1 cellular context compared by ENCODE assay signal in the genomic region with DNA sequence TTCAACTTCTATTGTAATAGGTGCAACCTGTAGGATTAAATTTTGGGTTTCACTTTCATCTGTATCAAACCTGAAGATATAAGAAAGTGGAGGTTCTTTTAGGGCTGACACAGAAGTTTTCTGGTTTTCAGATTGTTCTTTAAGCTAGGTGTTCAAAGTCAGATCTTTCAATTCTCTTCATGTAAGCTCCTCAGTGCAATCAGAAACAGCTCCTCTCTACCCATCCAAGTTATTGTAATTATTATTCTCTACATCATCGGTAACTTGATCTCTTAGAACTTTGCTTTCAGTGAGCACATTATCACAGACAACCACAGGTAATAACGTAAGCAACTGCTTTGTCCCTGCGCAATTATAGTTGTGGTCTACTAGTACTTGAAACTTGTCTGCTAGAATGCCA.
TF ChIP-seq lines count a peak whose summit lies in the region.

No MANE protein-coding gene starts in this region.

TF ChIP-seq in GM23338, 12 proteins besides CTCF, POLR2A, EP300 and RAD21 (continued from another document):
- TF ChIP-seq, protein P1, sequence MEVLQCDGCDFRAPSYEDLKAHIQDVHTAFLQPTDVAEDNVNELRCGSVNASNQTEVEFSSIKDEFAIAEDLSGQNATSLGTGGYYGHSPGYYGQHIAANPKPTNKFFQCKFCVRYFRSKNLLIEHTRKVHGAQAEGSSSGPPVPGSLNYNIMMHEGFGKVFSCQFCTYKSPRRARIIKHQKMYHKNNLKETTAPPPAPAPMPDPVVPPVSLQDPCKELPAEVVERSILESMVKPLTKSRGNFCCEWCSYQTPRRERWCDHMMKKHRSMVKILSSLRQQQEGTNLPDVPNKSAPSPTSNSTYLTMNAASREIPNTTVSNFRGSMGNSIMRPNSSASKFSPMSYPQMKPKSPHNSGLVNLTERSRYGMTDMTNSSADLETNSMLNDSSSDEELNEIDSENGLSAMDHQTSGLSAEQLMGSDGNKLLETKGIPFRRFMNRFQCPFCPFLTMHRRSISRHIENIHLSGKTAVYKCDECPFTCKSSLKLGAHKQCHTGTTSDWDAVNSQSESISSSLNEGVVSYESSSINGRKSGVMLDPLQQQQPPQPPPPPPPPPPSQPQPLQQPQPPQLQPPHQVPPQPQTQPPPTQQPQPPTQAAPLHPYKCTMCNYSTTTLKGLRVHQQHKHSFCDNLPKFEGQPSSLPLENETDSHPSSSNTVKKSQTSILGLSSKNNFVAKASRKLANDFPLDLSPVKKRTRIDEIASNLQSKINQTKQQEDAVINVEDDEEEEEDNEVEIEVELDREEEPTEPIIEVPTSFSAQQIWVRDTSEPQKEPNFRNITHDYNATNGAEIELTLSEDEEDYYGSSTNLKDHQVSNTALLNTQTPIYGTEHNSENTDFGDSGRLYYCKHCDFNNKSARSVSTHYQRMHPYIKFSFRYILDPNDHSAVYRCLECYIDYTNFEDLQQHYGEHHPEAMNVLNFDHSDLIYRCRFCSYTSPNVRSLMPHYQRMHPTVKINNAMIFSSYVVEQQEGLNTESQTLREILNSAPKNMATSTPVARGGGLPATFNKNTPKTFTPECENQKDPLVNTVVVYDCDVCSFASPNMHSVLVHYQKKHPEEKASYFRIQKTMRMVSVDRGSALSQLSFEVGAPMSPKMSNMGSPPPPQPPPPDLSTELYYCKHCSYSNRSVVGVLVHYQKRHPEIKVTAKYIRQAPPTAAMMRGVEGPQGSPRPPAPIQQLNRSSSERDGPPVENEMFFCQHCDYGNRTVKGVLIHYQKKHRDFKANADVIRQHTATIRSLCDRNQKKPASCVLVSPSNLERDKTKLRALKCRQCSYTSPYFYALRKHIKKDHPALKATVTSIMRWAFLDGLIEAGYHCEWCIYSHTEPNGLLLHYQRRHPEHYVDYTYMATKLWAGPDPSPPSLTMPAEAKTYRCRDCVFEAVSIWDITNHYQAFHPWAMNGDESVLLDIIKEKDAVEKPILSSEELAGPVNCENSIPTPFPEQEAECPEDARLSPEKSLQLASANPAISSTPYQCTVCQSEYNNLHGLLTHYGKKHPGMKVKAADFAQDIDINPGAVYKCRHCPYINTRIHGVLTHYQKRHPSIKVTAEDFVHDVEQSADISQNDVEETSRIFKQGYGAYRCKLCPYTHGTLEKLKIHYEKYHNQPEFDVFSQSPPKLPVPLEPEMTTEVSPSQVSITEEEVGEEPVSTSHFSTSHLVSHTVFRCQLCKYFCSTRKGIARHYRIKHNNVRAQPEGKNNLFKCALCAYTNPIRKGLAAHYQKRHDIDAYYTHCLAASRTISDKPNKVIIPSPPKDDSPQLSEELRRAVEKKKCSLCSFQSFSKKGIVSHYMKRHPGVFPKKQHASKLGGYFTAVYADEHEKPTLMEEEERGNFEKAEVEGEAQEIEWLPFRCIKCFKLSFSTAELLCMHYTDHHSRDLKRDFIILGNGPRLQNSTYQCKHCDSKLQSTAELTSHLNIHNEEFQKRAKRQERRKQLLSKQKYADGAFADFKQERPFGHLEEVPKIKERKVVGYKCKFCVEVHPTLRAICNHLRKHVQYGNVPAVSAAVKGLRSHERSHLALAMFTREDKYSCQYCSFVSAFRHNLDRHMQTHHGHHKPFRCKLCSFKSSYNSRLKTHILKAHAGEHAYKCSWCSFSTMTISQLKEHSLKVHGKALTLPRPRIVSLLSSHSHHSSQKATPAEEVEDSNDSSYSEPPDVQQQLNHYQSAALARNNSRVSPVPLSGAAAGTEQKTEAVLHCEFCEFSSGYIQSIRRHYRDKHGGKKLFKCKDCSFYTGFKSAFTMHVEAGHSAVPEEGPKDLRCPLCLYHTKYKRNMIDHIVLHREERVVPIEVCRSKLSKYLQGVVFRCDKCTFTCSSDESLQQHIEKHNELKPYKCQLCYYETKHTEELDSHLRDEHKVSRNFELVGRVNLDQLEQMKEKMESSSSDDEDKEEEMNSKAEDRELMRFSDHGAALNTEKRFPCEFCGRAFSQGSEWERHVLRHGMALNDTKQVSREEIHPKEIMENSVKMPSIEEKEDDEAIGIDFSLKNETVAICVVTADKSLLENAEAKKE (CRISPR knock-in tag; IDR thresholded peaks at IDR 0.05) = no peak
- no peak for TF ChIP-seq EZH2 (IDR thresholded peaks at IDR 0.05; ENCODE audit: low read depth, unreplicated experiment)
- TF ChIP-seq ZNF331 (CRISPR knock-in tag; IDR thresholded peaks at IDR 0.05; ENCODE audit: low read depth) = no peak
- TF ChIP-seq REST (IDR thresholded peaks at IDR 0.05; ENCODE audit: unreplicated experiment) = no peak
- no peak for TF ChIP-seq NANOG (IDR thresholded peaks at IDR 0.05; ENCODE audit: borderline replicate concordance)
- TF ChIP-seq CREB1 (CRISPR knock-in tag; IDR thresholded peaks at IDR 0.05; ENCODE audit: low read depth) = no peak
- TF ChIP-seq, protein P2, sequence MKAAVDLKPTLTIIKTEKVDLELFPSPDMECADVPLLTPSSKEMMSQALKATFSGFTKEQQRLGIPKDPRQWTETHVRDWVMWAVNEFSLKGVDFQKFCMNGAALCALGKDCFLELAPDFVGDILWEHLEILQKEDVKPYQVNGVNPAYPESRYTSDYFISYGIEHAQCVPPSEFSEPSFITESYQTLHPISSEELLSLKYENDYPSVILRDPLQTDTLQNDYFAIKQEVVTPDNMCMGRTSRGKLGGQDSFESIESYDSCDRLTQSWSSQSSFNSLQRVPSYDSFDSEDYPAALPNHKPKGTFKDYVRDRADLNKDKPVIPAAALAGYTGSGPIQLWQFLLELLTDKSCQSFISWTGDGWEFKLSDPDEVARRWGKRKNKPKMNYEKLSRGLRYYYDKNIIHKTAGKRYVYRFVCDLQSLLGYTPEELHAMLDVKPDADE (IDR thresholded peaks at IDR 0.05) = no peak
